ENCODE assay signal across 12 cellular contexts in genomic region chr12:93122089-93122488, GRCh38.
DNase-seq lines count a peak whose midpoint lies in the region; ATAC-seq and TF ChIP-seq lines count a peak whose summit lies in the region.
"Had no signal": no experiment of that assay in that cellular context is flagged by ENCODE, and none has a peak within 500 bp of the region (broad histone marks: within the 10 kb centered on the region; RNA-seq: fewer than 3 reads in every experiment).

No MANE protein-coding gene starts in this region.

- no peaks in the 10 kb centered on the region for H4K20me1 ChIP-seq in mammary epithelial cell (ENCODE audit: insufficient read depth, low read length)

- no peaks in the 10 kb centered on the region for H3K36me3 Mint-ChIP-seq in activated CD4-positive, alpha-beta T cell treated with anti-CD3 and anti-CD28 coated beads, Interleukin-2, amount 10 ng/mL, durations not matched to agents 24 days and 14 days (ENCODE audit: low read depth)
- no peaks in the 10 kb centered on the region for H3K36me3 Mint-ChIP-seq in activated naive CD8-positive, alpha-beta T cell treated with anti-CD3 and anti-CD28 coated beads, Interleukin-2, amount 50 U/mL, for 24 hours (ENCODE audit: low read depth)

- no peaks in the 10 kb centered on the region for H3K4me1 Mint-ChIP-seq in activated CD4-positive, alpha-beta T cell treated with anti-CD3 and anti-CD28 coated beads, Interleukin-2, amount 10 ng/mL, durations not matched to agents 24 days and 14 days
- H3K4me1 Mint-ChIP-seq in activated naive CD8-positive, alpha-beta T cell treated with anti-CD3 and anti-CD28 coated beads, Interleukin-2, amount 50 U/mL, for 24 hours, result no peaks in the 10 kb centered on the region

- H2AFZ ChIP-seq in ACC112 (ENCODE audit: low read length, unreplicated experiment), result no peak overlapping the region
- peak overlapping the region; percentile 77 for H2AFZ ChIP-seq in mammary epithelial cell (ENCODE audit: low read depth, low read length)

- ATAC-seq in activated naive CD8-positive, alpha-beta T cell treated with anti-CD3 and anti-CD28 coated beads, Interleukin-2, amount 50 U/mL, for 24 hours, result no peak
- ATAC-seq in mucosa of descending colon, result no peak
- ATAC-seq in HG03280 (IDR thresholded peaks at IDR 0.05; ENCODE audit: unreplicated experiment), result no peak

- no peaks in the 10 kb centered on the region for H3K27me3 Mint-ChIP-seq in activated CD4-positive, alpha-beta T cell treated with anti-CD3 and anti-CD28 coated beads, Interleukin-2, amount 10 ng/mL, durations not matched to agents 24 days and 14 days
- peaks cover 5% of the 10 kb centered on the region for H3K27me3 Mint-ChIP-seq in activated naive CD8-positive, alpha-beta T cell treated with anti-CD3 and anti-CD28 coated beads, Interleukin-2, amount 50 U/mL, for 24 hours

- H3K9me3 ChIP-seq in MG63, result no peaks in the 10 kb centered on the region
- H3K9me3 ChIP-seq in mammary epithelial cell (replicated peaks; ENCODE audit: insufficient read depth, low read length), result no peaks in the 10 kb centered on the region
- no peaks in the 10 kb centered on the region for H3K9me3 ChIP-seq in mucosa of descending colon
- H3K9me3 ChIP-seq: left ventricle myocardium inferior had no signal

- H3K4me3 Mint-ChIP-seq in activated CD4-positive, alpha-beta T cell treated with anti-CD3 and anti-CD28 coated beads, Interleukin-2, amount 10 ng/mL, durations not matched to agents 24 days and 14 days, result no peak overlapping the region
- H3K4me3 Mint-ChIP-seq in activated naive CD8-positive, alpha-beta T cell treated with anti-CD3 and anti-CD28 coated beads, Interleukin-2, amount 50 U/mL, for 24 hours, result no peak overlapping the region

- TF ChIP-seq CTCF in mammary epithelial cell (conservative IDR thresholded peaks at IDR 0.05 in 1 of 2, IDR thresholded peaks at IDR 0.05 in 1 of 2; ENCODE audit: extremely low read depth in 1 of 2, insufficient read depth in 1 of 2, low read depth in 1 of 2, low read length in 2 of 2) (no peak), mucosa of descending colon (IDR thresholded peaks at IDR 0.05) (no peak)

- H3K27ac ChIP-seq in ACC112 (ENCODE audit: low read depth, low read length), result peak overlapping the region; percentile 77
- peak overlapping the region; percentile 95 for H3K27ac ChIP-seq in mammary epithelial cell (ENCODE audit: insufficient read depth, low read depth, low read length)
- H3K27ac ChIP-seq: left ventricle myocardium inferior had no signal

- H3K36me3 ChIP-seq in ACC112 (ENCODE audit: insufficient read depth, low read length) (no peaks in the 10 kb centered on the region), MG63 (no peaks in the 10 kb centered on the region), mammary epithelial cell (ENCODE audit: insufficient read depth, low read length) (no peaks in the 10 kb centered on the region), mucosa of descending colon (ENCODE audit: low read depth) (no peaks in the 10 kb centered on the region)
- H3K36me3 ChIP-seq: left ventricle myocardium inferior had no signal

- H3K79me2 ChIP-seq in ACC112 (ENCODE audit: control insufficient read depth, insufficient read depth, low read length, unreplicated experiment), result no peaks in the 10 kb centered on the region
- H3K79me2 ChIP-seq in mammary epithelial cell (ENCODE audit: insufficient read depth, low read length), result no peaks in the 10 kb centered on the region

- CTCF ChIA-PET in mammary epithelial cell (lab: Charles Lee; ENCODE audit: low non-redundant PET), result interaction anchor here (0.6 to 0.7 kb wide), 2 partner anchors 275 to 362 kb away, joined by 10 to 11 read pairs; no protein-coding TSS in a partner anchor

- no peak overlapping the region for H3K27ac Mint-ChIP-seq in activated CD4-positive, alpha-beta T cell treated with anti-CD3 and anti-CD28 coated beads, Interleukin-2, amount 10 ng/mL, durations not matched to agents 24 days and 14 days
- H3K27ac Mint-ChIP-seq in activated naive CD8-positive, alpha-beta T cell treated with anti-CD3 and anti-CD28 coated beads, Interleukin-2, amount 50 U/mL, for 24 hours, result no peak overlapping the region

- in situ Hi-C loops in mammary epithelial cell (cut with MboI; ENCODE audit: low sequenced_read_pairs in 2 of 2), result loop anchor here in 1 of 2 donors (10.0 kb wide), 1 partner anchor 263 kb away; no protein-coding TSS in a partner anchor

- H3K9ac ChIP-seq in mammary epithelial cell (ENCODE audit: insufficient read depth, low read length), result peak overlapping the region; percentile 71

- H3K4me3 ChIP-seq in ACC112 (ENCODE audit: low read depth, low read length) (no peak overlapping the region), MG63 (no peak overlapping the region), mammary epithelial cell (replicated peaks in 1 of 3; ENCODE audit: insufficient read depth in 1 of 3, low read depth in 2 of 3, low read length in 3 of 3) (peak overlapping the region in 2 of 3 experiments; percentile 12 to 21), mucosa of descending colon (no peak overlapping the region)
- H3K4me3 ChIP-seq: left ventricle myocardium inferior had no signal

- 0% methylated on average over 2 of the region's 2 CpGs for WGBS in mammary epithelial cell (ENCODE audit: low coverage, missing lambda C conversion rate)

- peak overlapping the region; percentile 72 for H3K4me2 ChIP-seq in mammary epithelial cell (ENCODE audit: insufficient read depth, low read depth, low read length)

- intact Hi-C loops in mammary epithelial cell (cut with micrococcal nuclease) (loop anchor here (1.0 to 10.0 kb wide), 5 partner anchors 16 to 255 kb away; partner anchors contain the start of gene NUDT4), mucosa of descending colon (cut with DNase I, micrococcal nuclease) (no loop called here)
- intact Hi-C loops in activated CD4-positive, alpha-beta T cell treated with anti-CD3 and anti-CD28 coated beads, Interleukin-2, amount 10 ng/mL, durations not matched to agents 24 days and 14 days (cut with micrococcal nuclease), result no loop called here

- no TSS peak for BruUV-seq in mammary epithelial cell (replicated peaks; lab: Mats Ljungman, UMichigan)

- peaks cover 3% of the 10 kb centered on the region for H3K9me3 Mint-ChIP-seq in activated CD4-positive, alpha-beta T cell treated with anti-CD3 and anti-CD28 coated beads, Interleukin-2, amount 10 ng/mL, durations not matched to agents 24 days and 14 days
- no peaks in the 10 kb centered on the region for H3K9me3 Mint-ChIP-seq in activated naive CD8-positive, alpha-beta T cell treated with anti-CD3 and anti-CD28 coated beads, Interleukin-2, amount 50 U/mL, for 24 hours

- dilution Hi-C loops in mammary epithelial cell (cut with HindIII; ENCODE audit: low sequenced_read_pairs), result no loop called here

- H3K4me1 ChIP-seq in ACC112 (ENCODE audit: control insufficient read depth, insufficient read depth, low read length, unreplicated experiment), result peaks cover 25% of the 10 kb centered on the region
- H3K4me1 ChIP-seq in mammary epithelial cell (ENCODE audit: insufficient read depth, low read length), result peaks cover 29% of the 10 kb centered on the region
- H3K4me1 ChIP-seq in mucosa of descending colon (ENCODE audit: low read depth), result peaks cover 10% of the 10 kb centered on the region

- DNase-seq in MG63, result peak; percentile 6
- peak; percentile 95 for DNase-seq in mammary epithelial cell
- DNase-seq in kidney glomerular epithelial cell (lab: John Stamatoyannopoulos, UW), result peak; percentile 88
- no peak for DNase-seq in activated CD4-positive, alpha-beta T cell treated with anti-CD3 and anti-CD28 coated beads, Interleukin-2, amount 10 ng/mL, durations not matched to agents 24 days and 14 days
- DNase-seq in activated naive CD8-positive, alpha-beta T cell treated with anti-CD3 and anti-CD28 coated beads, Interleukin-2, amount 50 U/mL, for 24 hours, result no peak
- no peak for DNase-seq in mucosa of descending colon
- DNase-seq: aorta, left ventricle myocardium inferior, NCI-H1930, RPMI8226 had no signal

- H3K27me3 ChIP-seq in ACC112 (ENCODE audit: insufficient read depth, low read length) (no peaks in the 10 kb centered on the region), MG63 (no peaks in the 10 kb centered on the region), mammary epithelial cell (ENCODE audit: insufficient read depth, low read length) (no peaks in the 10 kb centered on the region)

Comparison
In these comparisons a context has a peak if more than half of its experiments do, and no peak if none do; other contexts are left out.
1. H3K4me3 ChIP-seq: peak in mammary epithelial cell (2 of 3); none in ACC112 (single experiment), MG63 (single experiment) and mucosa of descending colon (single experiment).
2. DNase-seq: peak in MG63 (single experiment), mammary epithelial cell (single experiment) and kidney glomerular epithelial cell (single experiment); none in activated CD4-positive, alpha-beta T cell treated with anti-CD3 and anti-CD28 coated beads, Interleukin-2, amount 10 ng/mL, durations not matched to agents 24 days and 14 days (single experiment), activated naive CD8-positive, alpha-beta T cell treated with anti-CD3 and anti-CD28 coated beads, Interleukin-2, amount 50 U/mL, for 24 hours (single experiment) and mucosa of descending colon (0 of 3).